Comparison of ENCODE assay signal across 20 cellular contexts in the genomic region with DNA sequence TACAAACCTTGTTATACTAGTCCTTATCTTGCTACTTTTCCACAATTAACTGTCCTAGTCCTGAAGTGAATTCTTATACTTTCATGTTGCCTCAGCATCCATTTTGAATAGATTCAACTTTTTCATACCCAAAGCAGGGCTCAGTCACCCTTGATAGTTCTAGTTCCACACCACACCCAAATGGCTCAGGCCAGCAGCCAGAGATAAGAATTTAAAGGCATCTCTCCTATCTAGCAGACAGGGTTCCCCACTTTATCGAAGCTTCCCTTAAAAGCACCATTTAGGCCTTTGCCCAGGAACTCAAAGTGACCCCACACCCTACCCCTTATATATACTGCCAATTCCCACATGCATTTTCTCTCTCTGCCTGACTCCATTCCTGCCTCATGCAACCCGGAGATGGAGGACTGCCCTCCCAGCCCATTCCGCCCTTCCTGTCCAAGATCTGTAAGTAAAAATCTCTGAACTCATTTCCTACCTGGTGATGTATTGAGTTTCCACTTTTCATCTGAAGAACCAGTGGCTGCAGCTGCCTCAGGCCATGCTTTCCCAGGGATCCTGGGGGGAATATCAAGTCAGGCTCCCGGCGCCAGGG.
DNase-seq lines count a peak whose midpoint lies in the region; ATAC-seq, FAIRE-seq and TF ChIP-seq lines count a peak whose summit lies in the region.
"Had no signal": no experiment of that assay in that cellular context is flagged by ENCODE, and none has a peak within 500 bp of the region (broad histone marks: within the 10 kb centered on the region; RNA-seq: fewer than 3 reads in every experiment).

No MANE protein-coding gene starts in this region.

- no peak overlapping the region for H3K27ac Mint-ChIP-seq in endothelial cell (ENCODE audit: unreplicated experiment)
- H3K27ac Mint-ChIP-seq: CD4-positive, CD25-positive, alpha-beta regulatory T cell had no signal

- H3K9me1 ChIP-seq in K562 (ENCODE audit: control insufficient read depth, insufficient read depth, low read length): no peaks in the 10 kb centered on the region

- no peaks in the 10 kb centered on the region for H3K9me3 ChIP-seq in K562 (replicated peaks; ENCODE audit: control insufficient read depth, insufficient read depth, low read depth, low read length)
- no peaks in the 10 kb centered on the region for H3K9me3 ChIP-seq in spleen
- H3K9me3 ChIP-seq: left ventricle myocardium inferior, transverse colon had no signal

- TF ChIP-seq EP300 in K562 (IDR thresholded peaks at IDR 0.05; ENCODE audit: low read length): peak; percentile 52; the same call in 1 of the 2 replicates

- peak; percentile 78 for FAIRE-seq in K562 (lab: Jason Lieb, UNC)
- no peak for FAIRE-seq in D721Med (lab: Jason Lieb, UNC)

- CTCF ChIA-PET in K562 (lab: Yijun Ruan, JAX; ENCODE audit: low intra/inter-chr PET ratio): no interaction called here

- no peak for TF ChIP-seq RAD21 in K562 (CRISPR knock-in tag; conservative IDR thresholded peaks at IDR 0.05 in 1 of 2, IDR thresholded peaks at IDR 0.05 in 1 of 2)

- peak; percentile 33 for ATAC-seq in GM21723 (IDR thresholded peaks at IDR 0.05; ENCODE audit: unreplicated experiment)
- ATAC-seq in K562: peak; percentile 84
- ATAC-seq: Panc1 had no signal

- H3K4me1 ChIP-seq in K562 (replicated peaks in 1 of 2; ENCODE audit: control insufficient read depth in 2 of 2, insufficient read depth in 2 of 2, low read length in 2 of 2) (peaks cover 38 to 64% of the 10 kb centered on the region in 2 experiments), spleen (peaks cover 3 to 53% (median 19%) of the 10 kb centered on the region in 6 donors)
- H3K4me1 ChIP-seq: left ventricle myocardium inferior had no signal

- H2AFZ ChIP-seq in K562 (ENCODE audit: low read depth, low read length): peak overlapping the region; percentile 87

- no peaks in the 10 kb centered on the region for H3K36me3 Mint-ChIP-seq in endothelial cell (ENCODE audit: low read depth, unreplicated experiment)

- POLR2A ChIA-PET in K562 (lab: Yijun Ruan, JAX): interaction anchor here (0.9 to 1.5 kb wide), 2 partner anchors 8 to 15 kb away, joined by 3 read pairs; no protein-coding TSS in a partner anchor

- peak overlapping the region; percentile 67 for H3K27ac ChIP-seq in K562 (ENCODE audit: extremely low read depth, low read depth, low read length)
- H3K27ac ChIP-seq in spleen: no peak overlapping the region
- H3K27ac ChIP-seq: left ventricle myocardium inferior, transverse colon had no signal

- H3K4me3 ChIP-seq in GM12865 (ENCODE audit: low read depth, low read length): no peak overlapping the region
- no peak overlapping the region for H3K4me3 ChIP-seq in K562
- H3K4me3 ChIP-seq in spleen: no peak overlapping the region
- H3K4me3 ChIP-seq: left ventricle myocardium inferior, transverse colon had no signal

- DNase-seq in GM12865 (ENCODE audit: low read depth): peak; percentile 37
- peak in 74 of 76 experiments; percentile 4 to 86 (median 58) for DNase-seq in HUDEP-2 (lab: John Stamatoyannopoulos, UW; ENCODE audit: unreplicated experiment in 76 of 76)
- DNase-seq in K562 (ENCODE audit: extremely low read depth in 1 of 4, low spot score in 3 of 4): peak; percentile 35 to 76 (median 46)
- DNase-seq in spleen: no peak
- DNase-seq in D721Med (ENCODE audit: insufficient read length, low spot score): no peak
- no peak for DNase-seq in endothelial cell (ENCODE audit: low spot score)
- DNase-seq in SK-N-DZ (ENCODE audit: low spot score): no peak
- DNase-seq: ACHN; activated CD4-positive, alpha-beta T cell treated with anti-CD3 and anti-CD28 coated beads for 4 hours; activated gamma-delta T cell treated with Interleukin-2 at 50 U/mL for 16 hours; CD4-positive, CD25-positive, alpha-beta regulatory T cell; central memory CD4-positive, alpha-beta T cell; KG1; left ventricle myocardium inferior; NCI-H1048; NCI-H748 treated with DMSO at 0.1 percent for 48 hours; stimulated activated naive CD4-positive, alpha-beta T cell treated with Interleukin-2 at 50 U/mL for 16 hours; transverse colon had no signal

- peaks cover 43% of the 10 kb centered on the region for H3K79me2 ChIP-seq in K562 (ENCODE audit: control insufficient read depth, insufficient read depth, low read length)

- TF ChIP-seq POLR2A in K562 (conservative IDR thresholded peaks at IDR 0.05): no peak
- no peak for TF ChIP-seq POLR2A in spleen (IDR thresholded peaks at IDR 0.05)

- H3K4me2 ChIP-seq in K562 (ENCODE audit: insufficient read depth, low read length): peak overlapping the region; percentile 78

- in situ Hi-C loops in K562 (cut with MboI): no loop called here

- H3K4me3 Mint-ChIP-seq in endothelial cell (ENCODE audit: unreplicated experiment): no peak overlapping the region
- H3K4me3 Mint-ChIP-seq: CD4-positive, CD25-positive, alpha-beta regulatory T cell had no signal

- peaks cover 4% of the 10 kb centered on the region for H3K27me3 Mint-ChIP-seq in endothelial cell (ENCODE audit: unreplicated experiment)
- H3K27me3 Mint-ChIP-seq: CD4-positive, CD25-positive, alpha-beta regulatory T cell had no signal

- no peaks in the 10 kb centered on the region for H3K9me3 Mint-ChIP-seq in endothelial cell (ENCODE audit: unreplicated experiment)

- BruUV-seq in K562 (replicated peaks; lab: Mats Ljungman, UMichigan): no TSS peak

- TF ChIP-seq CTCF in GM12865 (IDR thresholded peaks at IDR 0.05; ENCODE audit: insufficient read depth, low read depth, low read length, missing control alignments) (no peak), K562 (IDR thresholded peaks at IDR 0.05 in 2 of 3, conservative IDR thresholded peaks at IDR 0.05 in 1 of 3; ENCODE audit: insufficient read depth in 2 of 3, low read depth in 1 of 3, low read length in 3 of 3) (no peak), spleen (IDR thresholded peaks at IDR 0.05 in 8 of 11, conservative IDR thresholded peaks at IDR 0.05 in 3 of 11) (no peak), D721Med (IDR thresholded peaks at IDR 0.05; ENCODE audit: insufficient read depth, missing control alignments) (no peak), endothelial cell (IDR thresholded peaks at IDR 0.05; ENCODE audit: unreplicated experiment) (no peak)

- no peaks in the 10 kb centered on the region for H3K27me3 ChIP-seq in K562 (ENCODE audit: control insufficient read depth in 2 of 2, insufficient read depth in 2 of 2, low read length in 2 of 2)
- H3K27me3 ChIP-seq in spleen (replicated peaks in 1 of 7): no peaks in the 10 kb centered on the region
- H3K27me3 ChIP-seq: transverse colon had no signal

- intact Hi-C loops in K562 (cut with micrococcal nuclease) (no loop called here), spleen (cut with DNase I; ENCODE audit: low total_unique reads) (no loop called here)

- H4K20me1 ChIP-seq in K562 (replicated peaks; ENCODE audit: control insufficient read depth, insufficient read depth, low read length): no peaks in the 10 kb centered on the region

- no peaks in the 10 kb centered on the region; the same call in 1 of the 3 replicates for H3K36me3 ChIP-seq in K562 (ENCODE audit: control insufficient read depth, insufficient read depth, low read length)
- no peaks in the 10 kb centered on the region for H3K36me3 ChIP-seq in spleen
- H3K36me3 ChIP-seq: left ventricle myocardium inferior, transverse colon had no signal

- H3K4me1 Mint-ChIP-seq in endothelial cell (ENCODE audit: unreplicated experiment): peaks cover 27% of the 10 kb centered on the region

- WGBS in K562 (ENCODE audit: insufficient coverage, low coverage, missing lambda C conversion rate): 15% methylated on average over 5 of the region's 5 CpGs
- WGBS in spleen, 5 donors: 86 to 92% (median 87%) methylated on average over 5 of the region's 5 CpGs

- peak overlapping the region; percentile 40 to 66; a peak in 3 of 4 replicates for H3K9ac ChIP-seq in K562 (ENCODE audit: insufficient read depth in 1 of 2, low read depth in 2 of 2, low read length in 2 of 2)

TF ChIP-seq in K562, 482 proteins besides CTCF, POLR2A, EP300 and RAD21 (continues in another document):
- TF ChIP-seq RBFOX2 (IDR thresholded peaks at IDR 0.05; ENCODE audit: low read depth, low read length): no peak
- TF ChIP-seq GATAD2A (IDR thresholded peaks at IDR 0.05): 0 out of 2 replicates have a peak, but pooled peaks have one; percentile 31
- peak; percentile 39; the same call in 1 of the 2 replicates for TF ChIP-seq TAL1 (IDR thresholded peaks at IDR 0.05)
- no peak for TF ChIP-seq CBFB (CRISPR knock-in tag; IDR thresholded peaks at IDR 0.05)
- TF ChIP-seq JUND (IDR thresholded peaks at IDR 0.05; ENCODE audit: borderline replicate concordance, low read depth, low read length): peak; percentile 63
- peak; percentile 29; the same call in 1 of the 3 replicates for TF ChIP-seq JUND (tag; IDR thresholded peaks at IDR 0.05; ENCODE audit: borderline replicate concordance, low read depth, low read length)
- no peak for TF ChIP-seq ZC3H11A (IDR thresholded peaks at IDR 0.05; ENCODE audit: low read depth, low read length)
- no peak for TF ChIP-seq NUFIP1 (IDR thresholded peaks at IDR 0.05; ENCODE audit: partially characterized antibody)
- peak; percentile 68 for TF ChIP-seq ARID1B (IDR thresholded peaks at IDR 0.05)
- no peak for TF ChIP-seq RB1 (IDR thresholded peaks at IDR 0.05; ENCODE audit: low read depth)
- TF ChIP-seq ZNF41 (CRISPR knock-in tag; conservative IDR thresholded peaks at IDR 0.05): no peak
- peak; percentile 8; the same call in 1 of the 2 replicates for TF ChIP-seq MTA2 (IDR thresholded peaks at IDR 0.05; ENCODE audit: low read depth)
- TF ChIP-seq GABPA (tag; conservative IDR thresholded peaks at IDR 0.05; ENCODE audit: low read depth): 0 out of 2 replicates have a peak, but pooled peaks have one; percentile 25
- peak; percentile 42; the same call in 1 of the 2 replicates for TF ChIP-seq MYC (IDR thresholded peaks at IDR 0.05; ENCODE audit: low read depth, low read length)
- no peak; the same call in 1 of the 2 replicates for TF ChIP-seq MYC (CRISPR knock-in tag; IDR thresholded peaks at IDR 0.05; ENCODE audit: borderline replicate concordance, low read depth)
- TF ChIP-seq, protein P1, sequence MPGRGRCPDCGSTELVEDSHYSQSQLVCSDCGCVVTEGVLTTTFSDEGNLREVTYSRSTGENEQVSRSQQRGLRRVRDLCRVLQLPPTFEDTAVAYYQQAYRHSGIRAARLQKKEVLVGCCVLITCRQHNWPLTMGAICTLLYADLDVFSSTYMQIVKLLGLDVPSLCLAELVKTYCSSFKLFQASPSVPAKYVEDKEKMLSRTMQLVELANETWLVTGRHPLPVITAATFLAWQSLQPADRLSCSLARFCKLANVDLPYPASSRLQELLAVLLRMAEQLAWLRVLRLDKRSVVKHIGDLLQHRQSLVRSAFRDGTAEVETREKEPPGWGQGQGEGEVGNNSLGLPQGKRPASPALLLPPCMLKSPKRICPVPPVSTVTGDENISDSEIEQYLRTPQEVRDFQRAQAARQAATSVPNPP (IDR thresholded peaks at IDR 0.05; ENCODE audit: borderline replicate concordance, insufficient read depth, insufficient read length): no peak
- peak; percentile 58 for TF ChIP-seq CBFA2T3 (IDR thresholded peaks at IDR 0.05)
- TF ChIP-seq ZBTB7A (IDR thresholded peaks at IDR 0.05; ENCODE audit: borderline replicate concordance, control insufficient read depth, low read depth, low read length): no peak
- peak; percentile 53 for TF ChIP-seq TCF3 (CRISPR knock-in tag; IDR thresholded peaks at IDR 0.05)

Comparison
In these comparisons a context has a peak if more than half of its experiments do, and no peak if none do; other contexts are left out.
1. DNase-seq: peak in GM12865 (single experiment), HUDEP-2 (74 of 76) and K562 (4 of 4); none in spleen (single experiment), D721Med (single experiment), endothelial cell (single experiment) and SK-N-DZ (single experiment).